Comparison of ENCODE assay signal across 2 cellular contexts in the genomic region with DNA sequence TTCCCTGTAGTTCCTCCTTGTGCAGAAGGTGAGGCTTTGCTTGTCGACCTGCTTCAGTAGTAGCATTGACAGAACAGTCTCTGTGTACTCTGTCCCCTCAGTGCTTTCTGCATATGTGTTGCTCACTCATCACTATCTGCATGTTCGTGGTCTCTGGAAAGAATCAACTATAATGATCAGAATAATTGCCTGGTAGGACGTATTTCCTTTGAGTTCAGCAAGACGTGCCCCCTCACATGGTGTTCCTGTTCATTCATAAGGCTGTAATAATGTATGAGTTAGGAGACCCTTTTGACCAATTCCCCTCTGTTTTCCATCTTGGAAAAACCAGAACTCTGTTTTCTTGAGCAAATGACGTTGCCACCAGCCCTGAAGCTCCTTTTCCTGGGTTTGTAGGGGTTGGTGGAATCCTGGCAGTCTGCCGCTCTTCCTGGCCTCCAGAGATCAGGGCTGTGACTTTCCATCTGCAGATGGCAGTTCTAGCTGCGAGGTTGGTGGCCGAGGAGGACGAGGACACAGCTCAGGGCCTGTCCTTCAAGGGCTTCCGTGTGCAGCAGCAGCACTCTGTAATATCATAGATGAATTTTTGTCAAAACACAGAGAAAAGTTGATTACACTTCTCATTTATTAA.
TF ChIP-seq lines count a peak whose summit lies in the region.

No MANE protein-coding gene starts in this region.

TF ChIP-seq in SK-N-SH treated with all-trans-retinoic acid at 6 μM for 48 hours, 23 proteins besides CTCF, POLR2A, EP300 and RAD21 (continued from another document):
- no peak for TF ChIP-seq POU6F1 (CRISPR knock-in tag; IDR thresholded peaks at IDR 0.05; ENCODE audit: borderline replicate concordance, low read depth)
- TF ChIP-seq RARB (CRISPR knock-in tag; IDR thresholded peaks at IDR 0.05), result no peak
- TF ChIP-seq, protein P1, sequence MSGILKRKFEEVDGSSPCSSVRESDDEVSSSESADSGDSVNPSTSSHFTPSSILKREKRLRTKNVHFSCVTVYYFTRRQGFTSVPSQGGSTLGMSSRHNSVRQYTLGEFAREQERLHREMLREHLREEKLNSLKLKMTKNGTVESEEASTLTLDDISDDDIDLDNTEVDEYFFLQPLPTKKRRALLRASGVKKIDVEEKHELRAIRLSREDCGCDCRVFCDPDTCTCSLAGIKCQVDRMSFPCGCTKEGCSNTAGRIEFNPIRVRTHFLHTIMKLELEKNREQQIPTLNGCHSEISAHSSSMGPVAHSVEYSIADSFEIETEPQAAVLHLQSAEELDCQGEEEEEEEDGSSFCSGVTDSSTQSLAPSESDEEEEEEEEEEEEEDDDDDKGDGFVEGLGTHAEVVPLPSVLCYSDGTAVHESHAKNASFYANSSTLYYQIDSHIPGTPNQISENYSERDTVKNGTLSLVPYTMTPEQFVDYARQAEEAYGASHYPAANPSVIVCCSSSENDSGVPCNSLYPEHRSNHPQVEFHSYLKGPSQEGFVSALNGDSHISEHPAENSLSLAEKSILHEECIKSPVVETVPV (CRISPR knock-in tag; IDR thresholded peaks at IDR 0.05), result no peak
- TF ChIP-seq OSR1 (CRISPR knock-in tag; IDR thresholded peaks at IDR 0.05), result no peak
- no peak for TF ChIP-seq TCF4 (CRISPR knock-in tag; IDR thresholded peaks at IDR 0.05; ENCODE audit: borderline replicate concordance)
- TF ChIP-seq, protein P2, sequence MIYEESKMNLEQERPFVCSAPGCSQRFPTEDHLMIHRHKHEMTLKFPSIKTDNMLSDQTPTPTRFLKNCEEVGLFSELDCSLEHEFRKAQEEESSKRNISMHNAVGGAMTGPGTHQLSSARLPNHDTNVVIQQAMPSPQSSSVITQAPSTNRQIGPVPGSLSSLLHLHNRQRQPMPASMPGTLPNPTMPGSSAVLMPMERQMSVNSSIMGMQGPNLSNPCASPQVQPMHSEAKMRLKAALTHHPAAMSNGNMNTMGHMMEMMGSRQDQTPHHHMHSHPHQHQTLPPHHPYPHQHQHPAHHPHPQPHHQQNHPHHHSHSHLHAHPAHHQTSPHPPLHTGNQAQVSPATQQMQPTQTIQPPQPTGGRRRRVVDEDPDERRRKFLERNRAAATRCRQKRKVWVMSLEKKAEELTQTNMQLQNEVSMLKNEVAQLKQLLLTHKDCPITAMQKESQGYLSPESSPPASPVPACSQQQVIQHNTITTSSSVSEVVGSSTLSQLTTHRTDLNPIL (CRISPR knock-in tag; IDR thresholded peaks at IDR 0.05; ENCODE audit: low read depth), result no peak
- TF ChIP-seq TOX (CRISPR knock-in tag; IDR thresholded peaks at IDR 0.05; ENCODE audit: borderline replicate concordance), result no peak
- TF ChIP-seq TSHZ2 (CRISPR knock-in tag; IDR thresholded peaks at IDR 0.05), result no peak
- TF ChIP-seq ZFP3 (CRISPR knock-in tag; IDR thresholded peaks at IDR 0.05), result no peak
- no peak for TF ChIP-seq ZFP30 (CRISPR knock-in tag; IDR thresholded peaks at IDR 0.05)
- TF ChIP-seq ZC3H10 (CRISPR knock-in tag; IDR thresholded peaks at IDR 0.05), result no peak

TF ChIP-seq in SK-N-SH, 30 proteins besides CTCF, POLR2A, EP300 and RAD21 (continued from another document):
- TF ChIP-seq, protein P3, sequence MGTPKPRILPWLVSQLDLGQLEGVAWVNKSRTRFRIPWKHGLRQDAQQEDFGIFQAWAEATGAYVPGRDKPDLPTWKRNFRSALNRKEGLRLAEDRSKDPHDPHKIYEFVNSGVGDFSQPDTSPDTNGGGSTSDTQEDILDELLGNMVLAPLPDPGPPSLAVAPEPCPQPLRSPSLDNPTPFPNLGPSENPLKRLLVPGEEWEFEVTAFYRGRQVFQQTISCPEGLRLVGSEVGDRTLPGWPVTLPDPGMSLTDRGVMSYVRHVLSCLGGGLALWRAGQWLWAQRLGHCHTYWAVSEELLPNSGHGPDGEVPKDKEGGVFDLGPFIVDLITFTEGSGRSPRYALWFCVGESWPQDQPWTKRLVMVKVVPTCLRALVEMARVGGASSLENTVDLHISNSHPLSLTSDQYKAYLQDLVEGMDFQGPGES (IDR thresholded peaks at IDR 0.05; ENCODE audit: low read depth, low read length), result no peak
- TF ChIP-seq MXI1 (IDR thresholded peaks at IDR 0.05; ENCODE audit: low read depth, low read length), result no peak
- TF ChIP-seq, protein P4, sequence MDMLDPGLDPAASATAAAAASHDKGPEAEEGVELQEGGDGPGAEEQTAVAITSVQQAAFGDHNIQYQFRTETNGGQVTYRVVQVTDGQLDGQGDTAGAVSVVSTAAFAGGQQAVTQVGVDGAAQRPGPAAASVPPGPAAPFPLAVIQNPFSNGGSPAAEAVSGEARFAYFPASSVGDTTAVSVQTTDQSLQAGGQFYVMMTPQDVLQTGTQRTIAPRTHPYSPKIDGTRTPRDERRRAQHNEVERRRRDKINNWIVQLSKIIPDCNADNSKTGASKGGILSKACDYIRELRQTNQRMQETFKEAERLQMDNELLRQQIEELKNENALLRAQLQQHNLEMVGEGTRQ (IDR thresholded peaks at IDR 0.05; ENCODE audit: borderline replicate concordance, low read depth, low read length), result no peak
- TF ChIP-seq SIN3A (IDR thresholded peaks at IDR 0.05; ENCODE audit: borderline replicate concordance, low read depth, low read length), result no peak
- no peak for TF ChIP-seq SMC3 (IDR thresholded peaks at IDR 0.05; ENCODE audit: low read depth, low read length)
- no peak for TF ChIP-seq TAF1 (IDR thresholded peaks at IDR 0.05; ENCODE audit: borderline replicate concordance, low read depth, low read length)
- no peak for TF ChIP-seq FOXJ3 (CRISPR knock-in tag; IDR thresholded peaks at IDR 0.05)
- no peak for TF ChIP-seq GABPA (IDR thresholded peaks at IDR 0.05; ENCODE audit: low read depth)
- TF ChIP-seq FOSL2 (IDR thresholded peaks at IDR 0.05; ENCODE audit: borderline replicate concordance, low read depth), result no peak
